ENCODE assay signal across 8 cellular contexts in the genomic region with DNA sequence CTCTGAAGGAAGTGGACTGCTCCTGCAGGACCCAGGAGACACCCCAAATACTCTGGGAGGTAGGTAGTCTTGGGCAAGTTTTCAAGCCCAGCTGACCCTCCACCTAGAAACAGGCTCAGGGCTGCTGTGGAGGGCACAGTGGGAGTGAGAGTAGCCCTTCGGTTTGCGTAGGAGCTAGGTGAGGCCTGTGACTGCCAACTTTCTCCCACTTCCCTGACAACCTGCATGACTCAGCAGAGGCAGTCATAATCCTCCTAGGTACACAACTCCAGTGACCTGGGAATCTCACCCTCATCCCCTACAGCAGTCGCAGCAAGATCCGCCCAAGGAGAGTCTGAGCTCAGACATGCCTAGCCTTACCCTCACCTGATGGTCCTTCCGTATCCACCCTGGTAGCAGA.
DNase-seq lines count a peak whose midpoint lies in the region; ATAC-seq, FAIRE-seq and TF ChIP-seq lines count a peak whose summit lies in the region.
"Not testable (repeated sequence)": the region's sequence is repeated elsewhere in the genome, so short reads cannot be mapped to it uniquely, and the experiment has no call there.

No MANE protein-coding gene starts in this region.

- intact Hi-C loops in PC-3 (cut with micrococcal nuclease); MCF 10A (cut with micrococcal nuclease); mammary epithelial cell (cut with micrococcal nuclease): not testable (repeated sequence)

- H3K27ac Mint-ChIP-seq in MCF 10A (ENCODE audit: low read depth, unreplicated experiment); endodermal cell: not testable (repeated sequence)

- peak overlapping the region; percentile 77 for H3K27ac ChIP-seq in PC-3 (ENCODE audit: low read length)
- not testable (repeated sequence) for H3K27ac ChIP-seq in mammary epithelial cell (ENCODE audit: insufficient read depth, low read depth, low read length); endodermal cell (ENCODE audit: low read depth, low read length); hepatocyte

- peak overlapping the region; percentile 59 for H3K4me2 ChIP-seq in PC-3 (ENCODE audit: low read length)
- not testable (repeated sequence) for H3K4me2 ChIP-seq in mammary epithelial cell (ENCODE audit: insufficient read depth, low read depth, low read length); hepatocyte

- 0 out of 2 replicates have a peak overlapping the region, but pooled peaks have one; percentile 42 for H2AFZ ChIP-seq in PC-3 (ENCODE audit: low read length)
- H2AFZ ChIP-seq in mammary epithelial cell (ENCODE audit: low read depth, low read length), result peak overlapping the region; percentile 32
- H2AFZ ChIP-seq in hepatocyte, result not testable (repeated sequence)

- ATAC-seq in PC-3, result peak; percentile 42

- H3K4me3 ChIP-seq in PC-3 (ENCODE audit: low read length); mammary epithelial cell (replicated peaks in 1 of 3; ENCODE audit: insufficient read depth in 1 of 3, low read depth in 2 of 3, low read length in 3 of 3); bronchial epithelial cell (ENCODE audit: low read depth, low read length); endodermal cell (ENCODE audit: low read length); epithelial cell of esophagus (ENCODE audit: low read length); hepatocyte: not testable (repeated sequence)

- DNase-seq in HT-29 (ENCODE audit: low spot score), result peak; percentile 54
- peak; percentile 61 for DNase-seq in PC-3
- DNase-seq in MCF 10A (ENCODE audit: unreplicated experiment), result peak; percentile 30
- DNase-seq in mammary epithelial cell, result not testable (repeated sequence)
- DNase-seq in bronchial epithelial cell (ENCODE audit: low read depth), result peak; percentile 3
- peak; percentile 42 for DNase-seq in endodermal cell
- peak; percentile 58 for DNase-seq in epithelial cell of esophagus (ENCODE audit: low read depth)
- DNase-seq in hepatocyte (ENCODE audit: low spot score), result peak; percentile 4

- not testable (repeated sequence) for H3K27me3 ChIP-seq in PC-3 (ENCODE audit: low read length); mammary epithelial cell (ENCODE audit: insufficient read depth, low read length); bronchial epithelial cell (ENCODE audit: control insufficient read depth, insufficient read depth, low read length); endodermal cell (ENCODE audit: control insufficient read depth, insufficient read depth, low read length, poor library complexity, severe bottlenecking); hepatocyte

- H3K4me1 Mint-ChIP-seq in MCF 10A (ENCODE audit: insufficient read depth, unreplicated experiment), result not testable (repeated sequence)
- H3K4me1 Mint-ChIP-seq in endodermal cell, result peaks cover 14% of the 10 kb centered on the region

- not testable (repeated sequence) for H4K20me1 ChIP-seq in PC-3 (ENCODE audit: low read length); mammary epithelial cell (ENCODE audit: insufficient read depth, low read length); hepatocyte (ENCODE audit: insufficient read depth, poor library complexity, severe bottlenecking)

- TF ChIP-seq CTCF in PC-3 (conservative IDR thresholded peaks at IDR 0.05; ENCODE audit: low read depth, low read length); MCF 10A (IDR thresholded peaks at IDR 0.05; ENCODE audit: unreplicated experiment); mammary epithelial cell (conservative IDR thresholded peaks at IDR 0.05 in 1 of 2, IDR thresholded peaks at IDR 0.05 in 1 of 2; ENCODE audit: extremely low read depth in 1 of 2, insufficient read depth in 1 of 2, low read depth in 1 of 2, low read length in 2 of 2); bronchial epithelial cell (IDR thresholded peaks at IDR 0.05; ENCODE audit: insufficient read depth, low read length, severe bottlenecking); endodermal cell (conservative IDR thresholded peaks at IDR 0.05); epithelial cell of esophagus (IDR thresholded peaks at IDR 0.05; ENCODE audit: insufficient read depth, low read depth, low read length, missing control alignments); hepatocyte (IDR thresholded peaks at IDR 0.05; ENCODE audit: poor library complexity): not testable (repeated sequence)

- dilution Hi-C loops in mammary epithelial cell (cut with HindIII; ENCODE audit: low sequenced_read_pairs), result not testable (repeated sequence)

- H3K79me2 ChIP-seq in PC-3 (ENCODE audit: low read length); mammary epithelial cell (ENCODE audit: insufficient read depth, low read length); hepatocyte: not testable (repeated sequence)

- POLR2A ChIA-PET in PC-3 (lab: Charles Lee; ENCODE audit: unreplicated experiment), result not testable (repeated sequence)
- POLR2A ChIA-PET in MCF 10A (lab: Yijun Ruan, JAX), result interaction anchor here (1.3 kb wide), 2 partner anchors 8 to 15 kb away, joined by 4 read pairs; no protein-coding TSS in a partner anchor

- 82% methylated on average over 5 of the region's 5 CpGs for WGBS in mammary epithelial cell (ENCODE audit: low coverage, missing lambda C conversion rate)
- WGBS in endodermal cell (ENCODE audit: insufficient coverage in 1 of 2, insufficient read length in 1 of 2), 2 experiments, result 93% methylated on average over 5 of the region's 5 CpGs; no CpG with 5 or more reads in 1 of the 2 experiments
- 94% methylated on average over 5 of the region's 5 CpGs for WGBS in hepatocyte (ENCODE audit: low lambda C conversion rate, missing lambda C conversion rate)

- not testable (repeated sequence) for H3K36me3 ChIP-seq in PC-3 (ENCODE audit: low read depth, low read length); mammary epithelial cell (ENCODE audit: insufficient read depth, low read length); bronchial epithelial cell (ENCODE audit: control insufficient read depth, insufficient read depth, low read length); endodermal cell (ENCODE audit: control insufficient read depth, insufficient read depth, low read length); hepatocyte (replicated peaks; ENCODE audit: insufficient read depth, low read depth)

- not testable (repeated sequence) for H3F3A ChIP-seq in PC-3 (ENCODE audit: low read length, unreplicated experiment)

- peaks cover 16% of the 10 kb centered on the region for H3K9me3 Mint-ChIP-seq in MCF 10A (ENCODE audit: unreplicated experiment)
- not testable (repeated sequence) for H3K9me3 Mint-ChIP-seq in endodermal cell

- CTCF ChIA-PET in PC-3 (lab: Charles Lee), result interaction anchor here (0.6 kb wide), 1 partner anchor 122 kb away, joined by 5 read pairs; no protein-coding TSS in a partner anchor
- CTCF ChIA-PET in MCF 10A (lab: Yijun Ruan, JAX), result interaction anchor here (0.6 to 1.6 kb wide), 4 partner anchors 13 to 121 kb away, joined by 3 to 4 read pairs (median 4); no protein-coding TSS in a partner anchor
- CTCF ChIA-PET in mammary epithelial cell (lab: Charles Lee; ENCODE audit: low non-redundant PET), result not testable (repeated sequence)

- H3K9ac ChIP-seq in PC-3 (ENCODE audit: low read length), result peak overlapping the region; percentile 43; the same call in 1 of the 2 replicates
- H3K9ac ChIP-seq in mammary epithelial cell (ENCODE audit: insufficient read depth, low read length); endodermal cell (ENCODE audit: extremely low read depth, low read length, poor library complexity, severe bottlenecking): not testable (repeated sequence)

- H3K9me2 ChIP-seq in PC-3 (replicated peaks; ENCODE audit: low read length); hepatocyte (replicated peaks; ENCODE audit: insufficient read depth): not testable (repeated sequence)

- not testable (repeated sequence) for H3K4me3 Mint-ChIP-seq in MCF 10A (ENCODE audit: unreplicated experiment); endodermal cell

- not testable (repeated sequence) for H3K9me3 ChIP-seq in PC-3 (ENCODE audit: low read length); mammary epithelial cell (replicated peaks; ENCODE audit: insufficient read depth, low read length); endodermal cell (ENCODE audit: control insufficient read depth, low read length); hepatocyte (ENCODE audit: low read depth)

- in situ Hi-C loops in mammary epithelial cell (cut with MboI; ENCODE audit: low sequenced_read_pairs in 2 of 2), result not testable (repeated sequence)

- H3K36me3 Mint-ChIP-seq in MCF 10A (ENCODE audit: insufficient read depth, unreplicated experiment); endodermal cell (ENCODE audit: low read depth): not testable (repeated sequence)

- H3K4me1 ChIP-seq in PC-3 (ENCODE audit: insufficient read depth, low read length), result peaks cover 16% of the 10 kb centered on the region
- H3K4me1 ChIP-seq in mammary epithelial cell (ENCODE audit: insufficient read depth, low read length); endodermal cell (ENCODE audit: control insufficient read depth, insufficient read depth, low read length); hepatocyte (ENCODE audit: insufficient read depth): not testable (repeated sequence)

- BruUV-seq in PC-3 (replicated peaks; lab: Mats Ljungman, UMichigan); MCF 10A (replicated peaks; lab: Mats Ljungman, UMichigan); mammary epithelial cell (replicated peaks; lab: Mats Ljungman, UMichigan): not testable (repeated sequence)

- H3K27me3 Mint-ChIP-seq in MCF 10A (ENCODE audit: insufficient read depth, unreplicated experiment); endodermal cell (ENCODE audit: insufficient read depth): not testable (repeated sequence)

- FAIRE-seq in bronchial epithelial cell (lab: Jason Lieb, UNC), result not testable (repeated sequence)
